1 cellular context compared by ENCODE assay signal in genomic region chr7:44750424-44750823, GRCh38.
TF ChIP-seq lines count a peak whose summit lies in the region.

No MANE protein-coding gene starts in this region.

TF ChIP-seq in HCT116, 20 proteins besides CTCF, POLR2A, EP300 and RAD21 (continued from another document):
- TF ChIP-seq ATF3 (IDR thresholded peaks at IDR 0.05) (no peak), CEBPB (IDR thresholded peaks at IDR 0.05; ENCODE audit: low read depth) (no peak), TCF7L2 (IDR thresholded peaks at IDR 0.05; ENCODE audit: borderline replicate concordance, extremely low read depth, insufficient read depth, insufficient read length) (no peak), YY1 (IDR thresholded peaks at IDR 0.05; ENCODE audit: extremely low read depth, insufficient replicate concordance, low read depth, low read length) (no peak), SRF (IDR thresholded peaks at IDR 0.05; ENCODE audit: low read depth) (no peak)
